ENCODE assay signal across 21 cellular contexts in genomic region chr13:50382951-50383350, GRCh38.
"Had no signal": no experiment of that assay in that cellular context is flagged by ENCODE, and none has a peak within 500 bp of the region (broad histone marks: within the 10 kb centered on the region; RNA-seq: fewer than 3 reads in every experiment).

No MANE protein-coding gene starts in this region.

- H2AFZ ChIP-seq: hepatocyte had no signal

- H3K79me2 ChIP-seq: hepatocyte had no signal

- H3K27me3 ChIP-seq: dorsolateral prefrontal cortex, gastroesophageal sphincter, heart left ventricle, hepatocyte had no signal

- ATAC-seq: gastroesophageal sphincter, heart left ventricle, left colon, left lobe of liver, lower lobe of right lung had no signal

- H3K4me3 ChIP-seq: coronary artery, dorsolateral prefrontal cortex, esophagus squamous epithelium, gastroesophageal sphincter, heart left ventricle, hepatocyte, left ventricle myocardium inferior, lower lobe of right lung had no signal

- DNase-seq: dermis blood vessel endothelial cell; dorsolateral prefrontal cortex; effector CD4-positive, alpha-beta T cell; effector memory CD4-positive, alpha-beta T cell; esophagus squamous epithelium; foreskin fibroblast; foreskin melanocyte; heart left ventricle; hypothalamus; immature natural killer cell; islet precursor cell; kidney; kidney glomerular epithelial cell; left colon; left ventricle myocardium inferior; lower lobe of right lung; mesenchymal stem cell had no signal

- H3K4me2 ChIP-seq: hepatocyte had no signal

- H3K36me3 ChIP-seq: esophagus squamous epithelium, gastroesophageal sphincter, heart left ventricle, left ventricle myocardium inferior, lower lobe of right lung had no signal

- H3K4me1 ChIP-seq: gastroesophageal sphincter had no signal

- H3K27ac ChIP-seq: coronary artery, dorsolateral prefrontal cortex, esophagus squamous epithelium, gastroesophageal sphincter, heart left ventricle, hepatocyte, left ventricle myocardium inferior, lower lobe of right lung had no signal
